In the genomic region with DNA sequence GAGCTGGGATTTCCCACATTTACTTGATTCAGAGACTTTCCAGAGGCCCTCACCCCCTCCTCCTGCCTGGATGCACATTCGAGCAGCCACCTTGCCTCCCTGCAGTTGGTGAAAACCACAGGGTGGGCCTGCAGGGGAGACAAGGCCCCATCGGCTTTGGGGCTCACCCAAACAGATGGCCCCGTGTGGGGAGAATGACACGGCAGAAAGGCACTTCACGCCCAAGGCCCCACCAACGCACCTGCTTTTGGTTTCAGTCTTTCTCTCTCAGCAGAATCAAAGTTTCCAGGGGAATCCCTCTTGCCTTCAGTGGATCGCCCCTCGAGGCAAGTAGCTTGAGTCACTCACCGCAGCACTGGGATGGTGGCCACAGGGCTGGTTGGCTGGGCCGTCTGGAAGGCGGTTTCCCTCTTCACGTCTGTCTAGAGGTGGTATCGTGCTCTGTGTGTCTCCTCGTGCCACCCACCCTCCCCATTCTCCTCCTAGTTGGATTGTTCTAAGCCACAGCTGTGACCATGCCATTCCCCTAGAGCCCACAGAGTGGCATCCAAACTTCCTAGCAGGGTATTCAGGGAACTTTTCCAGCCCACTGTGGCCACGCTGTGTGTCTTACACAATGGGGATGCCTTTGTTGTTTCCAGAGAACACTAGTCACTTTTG, we compare ENCODE assay signal across 2 cellular contexts.
TF ChIP-seq lines count a peak whose summit lies in the region.

No MANE protein-coding gene starts in this region.

TF ChIP-seq in SK-N-SH treated with all-trans-retinoic acid at 6 μM for 48 hours, 23 proteins besides CTCF, POLR2A, EP300 and RAD21 (continued from another document):
- TF ChIP-seq ZNF565 (CRISPR knock-in tag; conservative IDR thresholded peaks at IDR 0.05; ENCODE audit: low read depth) = no peak
- TF ChIP-seq ZNF70 (CRISPR knock-in tag; IDR thresholded peaks at IDR 0.05) = no peak
- no peak for TF ChIP-seq ESRRG (CRISPR knock-in tag; IDR thresholded peaks at IDR 0.05)
- TF ChIP-seq TOX (CRISPR knock-in tag; IDR thresholded peaks at IDR 0.05; ENCODE audit: borderline replicate concordance) = no peak
- no peak for TF ChIP-seq GLIS3 (CRISPR knock-in tag; IDR thresholded peaks at IDR 0.05)
- no peak for TF ChIP-seq SNAI2 (CRISPR knock-in tag; IDR thresholded peaks at IDR 0.05)
- TF ChIP-seq, protein P1, sequence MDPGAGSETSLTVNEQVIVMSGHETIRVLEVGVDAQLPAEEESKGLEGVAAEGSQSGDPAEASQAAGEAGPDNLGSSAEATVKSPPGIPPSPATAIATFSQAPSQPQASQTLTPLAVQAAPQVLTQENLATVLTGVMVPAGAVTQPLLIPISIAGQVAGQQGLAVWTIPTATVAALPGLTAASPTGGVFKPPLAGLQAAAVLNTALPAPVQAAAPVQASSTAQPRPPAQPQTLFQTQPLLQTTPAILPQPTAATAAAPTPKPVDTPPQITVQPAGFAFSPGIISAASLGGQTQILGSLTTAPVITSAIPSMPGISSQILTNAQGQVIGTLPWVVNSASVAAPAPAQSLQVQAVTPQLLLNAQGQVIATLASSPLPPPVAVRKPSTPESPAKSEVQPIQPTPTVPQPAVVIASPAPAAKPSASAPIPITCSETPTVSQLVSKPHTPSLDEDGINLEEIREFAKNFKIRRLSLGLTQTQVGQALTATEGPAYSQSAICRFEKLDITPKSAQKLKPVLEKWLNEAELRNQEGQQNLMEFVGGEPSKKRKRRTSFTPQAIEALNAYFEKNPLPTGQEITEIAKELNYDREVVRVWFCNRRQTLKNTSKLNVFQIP (CRISPR knock-in tag; IDR thresholded peaks at IDR 0.05; ENCODE audit: borderline replicate concordance, low read depth) = no peak
- no peak for TF ChIP-seq CSDC2 (CRISPR knock-in tag; IDR thresholded peaks at IDR 0.05)
- no peak for TF ChIP-seq BACH2 (CRISPR knock-in tag; IDR thresholded peaks at IDR 0.05; ENCODE audit: borderline replicate concordance)
- TF ChIP-seq ZNF8 (CRISPR knock-in tag; IDR thresholded peaks at IDR 0.05) = no peak
- TF ChIP-seq, protein P2, sequence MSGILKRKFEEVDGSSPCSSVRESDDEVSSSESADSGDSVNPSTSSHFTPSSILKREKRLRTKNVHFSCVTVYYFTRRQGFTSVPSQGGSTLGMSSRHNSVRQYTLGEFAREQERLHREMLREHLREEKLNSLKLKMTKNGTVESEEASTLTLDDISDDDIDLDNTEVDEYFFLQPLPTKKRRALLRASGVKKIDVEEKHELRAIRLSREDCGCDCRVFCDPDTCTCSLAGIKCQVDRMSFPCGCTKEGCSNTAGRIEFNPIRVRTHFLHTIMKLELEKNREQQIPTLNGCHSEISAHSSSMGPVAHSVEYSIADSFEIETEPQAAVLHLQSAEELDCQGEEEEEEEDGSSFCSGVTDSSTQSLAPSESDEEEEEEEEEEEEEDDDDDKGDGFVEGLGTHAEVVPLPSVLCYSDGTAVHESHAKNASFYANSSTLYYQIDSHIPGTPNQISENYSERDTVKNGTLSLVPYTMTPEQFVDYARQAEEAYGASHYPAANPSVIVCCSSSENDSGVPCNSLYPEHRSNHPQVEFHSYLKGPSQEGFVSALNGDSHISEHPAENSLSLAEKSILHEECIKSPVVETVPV (CRISPR knock-in tag; IDR thresholded peaks at IDR 0.05) = no peak

TF ChIP-seq in SK-N-SH, 30 proteins besides CTCF, POLR2A, EP300 and RAD21 (continued from another document):
- TF ChIP-seq GABPA (IDR thresholded peaks at IDR 0.05; ENCODE audit: low read depth) (no peak), NRF1 (IDR thresholded peaks at IDR 0.05; ENCODE audit: low read depth, low read length) (no peak), MEF2A (IDR thresholded peaks at IDR 0.05; ENCODE audit: borderline replicate concordance, low read depth) (no peak), TCF12 (IDR thresholded peaks at IDR 0.05) (no peak), POLR2AphosphoS5 (IDR thresholded peaks at IDR 0.05; ENCODE audit: low read depth, low read length) (no peak), TEAD4 (IDR thresholded peaks at IDR 0.05; ENCODE audit: borderline replicate concordance, insufficient read depth) (no peak), JUND (IDR thresholded peaks at IDR 0.05) (no peak)
- TF ChIP-seq, protein P3, sequence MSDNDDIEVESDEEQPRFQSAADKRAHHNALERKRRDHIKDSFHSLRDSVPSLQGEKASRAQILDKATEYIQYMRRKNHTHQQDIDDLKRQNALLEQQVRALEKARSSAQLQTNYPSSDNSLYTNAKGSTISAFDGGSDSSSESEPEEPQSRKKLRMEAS (IDR thresholded peaks at IDR 0.05; ENCODE audit: low read depth) = no peak
- TF ChIP-seq, protein P4, sequence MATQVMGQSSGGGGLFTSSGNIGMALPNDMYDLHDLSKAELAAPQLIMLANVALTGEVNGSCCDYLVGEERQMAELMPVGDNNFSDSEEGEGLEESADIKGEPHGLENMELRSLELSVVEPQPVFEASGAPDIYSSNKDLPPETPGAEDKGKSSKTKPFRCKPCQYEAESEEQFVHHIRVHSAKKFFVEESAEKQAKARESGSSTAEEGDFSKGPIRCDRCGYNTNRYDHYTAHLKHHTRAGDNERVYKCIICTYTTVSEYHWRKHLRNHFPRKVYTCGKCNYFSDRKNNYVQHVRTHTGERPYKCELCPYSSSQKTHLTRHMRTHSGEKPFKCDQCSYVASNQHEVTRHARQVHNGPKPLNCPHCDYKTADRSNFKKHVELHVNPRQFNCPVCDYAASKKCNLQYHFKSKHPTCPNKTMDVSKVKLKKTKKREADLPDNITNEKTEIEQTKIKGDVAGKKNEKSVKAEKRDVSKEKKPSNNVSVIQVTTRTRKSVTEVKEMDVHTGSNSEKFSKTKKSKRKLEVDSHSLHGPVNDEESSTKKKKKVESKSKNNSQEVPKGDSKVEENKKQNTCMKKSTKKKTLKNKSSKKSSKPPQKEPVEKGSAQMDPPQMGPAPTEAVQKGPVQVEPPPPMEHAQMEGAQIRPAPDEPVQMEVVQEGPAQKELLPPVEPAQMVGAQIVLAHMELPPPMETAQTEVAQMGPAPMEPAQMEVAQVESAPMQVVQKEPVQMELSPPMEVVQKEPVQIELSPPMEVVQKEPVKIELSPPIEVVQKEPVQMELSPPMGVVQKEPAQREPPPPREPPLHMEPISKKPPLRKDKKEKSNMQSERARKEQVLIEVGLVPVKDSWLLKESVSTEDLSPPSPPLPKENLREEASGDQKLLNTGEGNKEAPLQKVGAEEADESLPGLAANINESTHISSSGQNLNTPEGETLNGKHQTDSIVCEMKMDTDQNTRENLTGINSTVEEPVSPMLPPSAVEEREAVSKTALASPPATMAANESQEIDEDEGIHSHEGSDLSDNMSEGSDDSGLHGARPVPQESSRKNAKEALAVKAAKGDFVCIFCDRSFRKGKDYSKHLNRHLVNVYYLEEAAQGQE (IDR thresholded peaks at IDR 0.05; ENCODE audit: low read depth, low read length) = no peak
